Comparison of ENCODE assay signal across 25 cellular contexts in the genomic region with DNA sequence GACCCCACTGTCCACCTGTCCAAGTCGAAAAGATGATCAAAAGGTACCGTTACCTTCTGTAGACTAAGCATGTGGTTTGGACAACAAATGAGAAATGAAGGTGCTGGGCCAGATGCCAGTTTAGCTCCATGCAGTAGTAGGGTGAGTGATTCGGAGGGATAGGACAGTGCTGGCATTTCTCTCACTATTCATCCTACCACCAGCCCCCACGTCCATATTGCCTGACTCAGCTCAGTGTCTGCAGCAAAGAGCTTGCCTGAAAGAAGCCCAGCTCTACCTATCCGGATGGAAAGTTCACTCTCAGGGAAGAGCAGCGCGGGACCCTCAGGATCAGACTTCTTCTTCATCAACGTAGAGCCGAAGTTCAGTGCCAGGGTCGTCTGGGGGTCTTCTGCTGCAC.
"Had no signal": no experiment of that assay in that cellular context is flagged by ENCODE, and none has a peak within 500 bp of the region (broad histone marks: within the 10 kb centered on the region; RNA-seq: fewer than 3 reads in every experiment).

No MANE protein-coding gene starts in this region.

- H3K27me3 ChIP-seq: ovary, right lobe of liver, sigmoid colon, stomach, thyroid gland, tibial nerve, upper lobe of right lung had no signal

- H3K27ac ChIP-seq: ovary, parathyroid adenoma, psoas muscle, right lobe of liver, sigmoid colon, stomach, thoracic aorta, thyroid gland, tibial nerve, upper lobe of right lung had no signal

- H3K4me1 ChIP-seq: parathyroid adenoma, psoas muscle, right lobe of liver, sigmoid colon, stomach, thyroid gland, tibial nerve, upper lobe of right lung had no signal

- H3K9ac ChIP-seq: parathyroid adenoma had no signal

- DNase-seq: naive B cell; naive thymus-derived CD8-positive, alpha-beta T cell; nephron progenitor cell; occipital lobe; ovary; psoas muscle; right cardiac atrium; right lobe of liver; sigmoid colon; small intestine; stimulated activated CD4-positive, alpha-beta T cell treated with anti-CD3 and anti-CD28 coated beads, Interleukin-15, amount 100 ng/mL, for 24 hours; stimulated activated CD4-positive, alpha-beta T cell treated with anti-CD3 and anti-CD28 coated beads, Interleukin-2, amount 100 ng/mL, for 24 hours; stimulated activated CD4-positive, alpha-beta T cell treated with anti-CD3 and anti-CD28 coated beads, Interleukin-2, amount 100 ng/mL, for 48 hours; stimulated activated CD4-positive, alpha-beta T cell treated with anti-CD3 and anti-CD28 coated beads, Interleukin-4, amount 100 ng/mL, for 24 hours; stimulated activated naive B cell treated with anti-CD40 and anti-IgM and Interleukin-4, amounts not matched to agents 10 μg/mL and 1 μg/mL and 100 μg/mL, for 72 hours; stimulated activated naive CD4-positive, alpha-beta T cell treated with Interleukin-2 at 50 U/mL for 16 hours; stomach; thyroid gland; trophoblast cell; upper lobe of right lung had no signal

- H3K4me3 ChIP-seq: ovary, psoas muscle, right lobe of liver, sigmoid colon, stomach, thoracic aorta, thyroid gland, tibial nerve, upper lobe of right lung had no signal

- H2AFZ ChIP-seq: parathyroid adenoma had no signal

- H3K9me3 ChIP-seq: ovary, psoas muscle, right lobe of liver, sigmoid colon, stomach, thoracic aorta, thyroid gland, tibial nerve, upper lobe of right lung had no signal

- ATAC-seq: naive thymus-derived CD8-positive, alpha-beta T cell; natural killer cell treated with Interleukin-12 subunit alpha and Interleukin-12 subunit beta and Interleukin-15 and Interleukin-18, amount 100 ng/mL, for 72 hours; psoas muscle; right cardiac atrium; right lobe of liver; stimulated activated effector memory CD8-positive, alpha-beta T cell treated with anti-CD3 and anti-CD28 coated beads, Interleukin-12 subunit alpha, Interleukin-12 subunit beta, amount 100 ng/mL, for 72 hours; stimulated activated naive B cell treated with anti-CD40 and anti-IgM and Interleukin-4, amounts not matched to agents 10 μg/mL and 1 μg/mL and 100 μg/mL, for 72 hours; upper lobe of right lung had no signal

- H3K36me3 ChIP-seq: ovary, right lobe of liver, thoracic aorta, thyroid gland, upper lobe of right lung had no signal
